In genomic region chr2:237513693-237514092, GRCh38 we compare ENCODE assay signal across 1 cellular context.
TF ChIP-seq lines count a peak whose summit lies in the region.

No MANE protein-coding gene starts in this region.

TF ChIP-seq in A549, 52 proteins besides CTCF, POLR2A, EP300 and RAD21:
- no peak for TF ChIP-seq HDAC2 (IDR thresholded peaks at IDR 0.05)
- no peak for TF ChIP-seq RNF2 (IDR thresholded peaks at IDR 0.05; ENCODE audit: borderline replicate concordance, low read depth)
- TF ChIP-seq NFE2L2 (conservative IDR thresholded peaks at IDR 0.05; ENCODE audit: low read length) = no peak
- no peak for TF ChIP-seq CBX8 (IDR thresholded peaks at IDR 0.05)
- TF ChIP-seq HMGXB4 (CRISPR knock-in tag; IDR thresholded peaks at IDR 0.05; ENCODE audit: borderline replicate concordance) = no peak
